Comparison of ENCODE assay signal across 20 cellular contexts in genomic region chr7:11817111-11817710, GRCh38. TPM values are rescaled to one million over a fixed set of nuclear protein-coding genes. Genes with fewer than 3 reads are reported as not detected.
"Had no signal": no experiment of that assay in that cellular context is flagged by ENCODE, and none has a peak within 500 bp of the region (broad histone marks: within the 10 kb centered on the region; RNA-seq: fewer than 3 reads in every experiment).

No MANE protein-coding gene starts in this region.

- ATAC-seq: body of pancreas, gastroesophageal sphincter, heart right ventricle, left cardiac atrium had no signal

- H3K27me3 ChIP-seq: body of pancreas, gastroesophageal sphincter, heart right ventricle, right atrium auricular region, tibial nerve, vagina had no signal

- H3K9me3 ChIP-seq: body of pancreas, gastroesophageal sphincter, heart right ventricle, right atrium auricular region, tibial nerve, vagina had no signal

- H3K4me3 ChIP-seq: body of pancreas, dorsolateral prefrontal cortex, gastroesophageal sphincter, heart right ventricle, lung, right atrium auricular region, tibial nerve, vagina had no signal

- DNase-seq: activated B cell treated with CpG ODN at 0.5 μM for 24 hours; activated CD4-positive, alpha-beta memory T cell treated with anti-CD3 and anti-CD28 coated beads for 36 hours; activated CD4-positive, alpha-beta T cell treated with anti-CD3 and anti-CD28 coated beads for 4 hours; activated gamma-delta T cell treated with Interleukin-2 at 50 U/mL for 16 hours; activated T-cell treated with anti-CD3 and anti-CD28 coated beads for 4 hours; body of pancreas; dorsolateral prefrontal cortex; heart right ventricle; left cardiac atrium; stimulated activated CD4-positive, alpha-beta T cell treated with anti-CD3 and anti-CD28 coated beads, Interleukin-2, amount 100 ng/mL, for 24 hours had no signal

- H3K36me3 ChIP-seq: gastroesophageal sphincter, heart right ventricle, right atrium auricular region, tibial nerve, vagina had no signal

- H3K4me1 ChIP-seq: body of pancreas, gastroesophageal sphincter, right atrium auricular region, vagina had no signal

- FAIRE-seq: islet of Langerhans had no signal

- H3K27ac ChIP-seq: body of pancreas, dorsolateral prefrontal cortex, epithelial cell of prostate, gastroesophageal sphincter, heart right ventricle, right atrium auricular region, tibial nerve, vagina had no signal

RNA-seq across cellular contexts. Expression of gene THSD7A, which starts 14.8 kb away (rescaled TPM):
- total RNA-seq: activated B cell treated with CpG ODN at 0.5 μM for 24 hours; activated CD4-positive, alpha-beta memory T cell treated with anti-CD3 and anti-CD28 coated beads for 36 hours; activated T-helper 1 cell treated with anti-CD3 and anti-CD28 coated beads, Interleukin-12 subunit alpha, Interleukin-12 subunit beta, Interleukin-2, Interleukin-4 antibody, amounts not matched to agents 30 ng/mL and 10 ng/mL and 1 ng/mL, durations not matched to agents 14 hours and 24 hours and 36 hours; myocyte; T-helper 2 cell treated with Interferon-gamma antibody and Interleukin-4, amounts not matched to agents 100 ng/mL and 5 ng/mL, for 36 hours had no signal
